Comparison of ENCODE assay signal across 9 cellular contexts in genomic region chr11:133955945-133956421, GRCh38. TPM values are rescaled to one million over a fixed set of nuclear protein-coding genes. Genes with fewer than 3 reads are reported as not detected.
A peak's percentile ranks its signal among the peaks of the same experiment; 100 is the strongest.
DNase-seq lines count a peak whose midpoint lies in the region; ATAC-seq and TF ChIP-seq lines count a peak whose summit lies in the region.
"Had no signal": no experiment of that assay in that cellular context is flagged by ENCODE, and none has a peak within 500 bp of the region (broad histone marks: within the 10 kb centered on the region; RNA-seq: fewer than 3 reads in every experiment).

No MANE protein-coding gene starts in this region.

- peaks cover 45% of the 10 kb centered on the region for H3K27me3 ChIP-seq in iPS-18a (ENCODE audit: control insufficient read depth, insufficient read depth, low read length)
- no peaks in the 10 kb centered on the region for H3K27me3 ChIP-seq in thyroid gland

- peaks cover 43% of the 10 kb centered on the region for H3K27me3 Mint-ChIP-seq in activated CD8-positive, alpha-beta memory T cell treated with anti-CD3 and anti-CD28 coated beads, Interleukin-2, amount 10 ng/mL, durations not matched to agents 7 days and 5 days

- H3K4me3 Mint-ChIP-seq in activated CD8-positive, alpha-beta memory T cell treated with anti-CD3 and anti-CD28 coated beads, Interleukin-2, amount 10 ng/mL, durations not matched to agents 7 days and 5 days, result no peak overlapping the region

- WGBS in thyroid gland, 2 donors, result 0% methylated on average over 8 of the region's 58 CpGs; no CpG with 5 or more reads in 1 of the 2 donors

- H3K4me3 ChIP-seq in iPS-18a (ENCODE audit: low read length), result peak overlapping the region; percentile 95
- H3K4me3 ChIP-seq in thyroid gland (replicated peaks in 1 of 3), result peak overlapping the region; percentile 5 to 49 (median 14)

- H3K4me1 ChIP-seq in iPS-18a (ENCODE audit: control insufficient read depth, low read depth, low read length) (peaks cover 35% of the 10 kb centered on the region), thyroid gland (peaks cover 16 to 55% of the 10 kb centered on the region in 2 donors)

- no peak overlapping the region for H3K27ac ChIP-seq in iPS-18a (ENCODE audit: low read length)
- H3K27ac ChIP-seq in thyroid gland, result peak overlapping the region in 1 of 3 donors; percentile 26

- TF ChIP-seq CTCF in thyroid gland (IDR thresholded peaks at IDR 0.05), result no peak

- no peaks in the 10 kb centered on the region for H3K36me3 ChIP-seq in iPS-18a (ENCODE audit: control insufficient read depth, low read depth, low read length)
- no peaks in the 10 kb centered on the region for H3K36me3 ChIP-seq in thyroid gland

- H3K9ac ChIP-seq in iPS-18a (ENCODE audit: low read length), result no peak overlapping the region

- intact Hi-C loops in thyroid gland (cut with DNase I), result no loop called here
- intact Hi-C loops in left colon (cut with DNase I, micrococcal nuclease), result no loop called here

- DNase-seq in activated CD8-positive, alpha-beta memory T cell treated with anti-CD3 and anti-CD28 coated beads, Interleukin-2, amount 50 U/mL, for 48 hours, result peak; percentile 63
- DNase-seq in activated CD8-positive, alpha-beta memory T cell treated with anti-CD3 and anti-CD28 coated beads, Interleukin-2, amount 10 ng/mL, durations not matched to agents 7 days and 5 days, result no peak
- peak; percentile 20 for DNase-seq in activated naive CD4-positive, alpha-beta T cell treated with anti-CD3 and anti-CD28 coated beads, Interleukin-2, amount 50 U/mL, for 16 hours
- peak in 1 of 2 donors; percentile 17 for DNase-seq in thyroid gland
- DNase-seq in OCI-M2 (lab: John Stamatoyannopoulos, UW; ENCODE audit: unreplicated experiment), result no peak
- DNase-seq in left colon, result no peak
- no peak for DNase-seq in stimulated activated CD8-positive, alpha-beta memory T cell treated with anti-CD3 and anti-CD28 coated beads, Interleukin-4, amount 100 ng/mL, for 48 hours
- DNase-seq: activated B cell treated with CpG ODN at 0.5 μM for 24 hours had no signal

- H3K36me3 Mint-ChIP-seq in activated CD8-positive, alpha-beta memory T cell treated with anti-CD3 and anti-CD28 coated beads, Interleukin-2, amount 10 ng/mL, durations not matched to agents 7 days and 5 days, result peaks cover 2% of the 10 kb centered on the region

- no peaks in the 10 kb centered on the region for H3K9me3 Mint-ChIP-seq in activated CD8-positive, alpha-beta memory T cell treated with anti-CD3 and anti-CD28 coated beads, Interleukin-2, amount 10 ng/mL, durations not matched to agents 7 days and 5 days (ENCODE audit: low read depth)
- H3K9me3 Mint-ChIP-seq: activated B cell treated with CpG ODN at 0.5 μM for 24 hours had no signal

- no peak overlapping the region for H3K27ac Mint-ChIP-seq in activated CD8-positive, alpha-beta memory T cell treated with anti-CD3 and anti-CD28 coated beads, Interleukin-2, amount 10 ng/mL, durations not matched to agents 7 days and 5 days
- H3K27ac Mint-ChIP-seq: activated B cell treated with CpG ODN at 0.5 μM for 24 hours had no signal

- CTCF ChIA-PET in activated CD8-positive, alpha-beta memory T cell treated with anti-CD3 and anti-CD28 coated beads, Interleukin-2, amount 10 ng/mL, durations not matched to agents 7 days and 5 days (lab: Charles Lee), result interaction anchor here (1.0 to 4.6 kb wide), 3 partner anchors 9 to 102 kb away, joined by 3 to 39 read pairs (median 21); no protein-coding TSS in a partner anchor

- H3K9me3 ChIP-seq in iPS-18a (ENCODE audit: control insufficient read depth, low read depth, low read length), result no peaks in the 10 kb centered on the region
- no peaks in the 10 kb centered on the region for H3K9me3 ChIP-seq in thyroid gland

- no peak for TF ChIP-seq POLR2A in thyroid gland (IDR thresholded peaks at IDR 0.05)

- peaks cover 46% of the 10 kb centered on the region for H3K4me1 Mint-ChIP-seq in activated CD8-positive, alpha-beta memory T cell treated with anti-CD3 and anti-CD28 coated beads, Interleukin-2, amount 10 ng/mL, durations not matched to agents 7 days and 5 days

- no peak for ATAC-seq in activated CD8-positive, alpha-beta memory T cell treated with anti-CD3 and anti-CD28 coated beads, Interleukin-2, amount 10 ng/mL, durations not matched to agents 7 days and 5 days
- ATAC-seq in left colon, result no peak

RNA-seq across cellular contexts. Expression of gene IGSF9B, which starts 0.8 kb away (rescaled TPM):
- total RNA-seq in activated CD8-positive, alpha-beta memory T cell treated with anti-CD3 and anti-CD28 coated beads, Interleukin-2, amount 10 ng/mL, durations not matched to agents 7 days and 5 days, result 10 to 100 TPM; 19.6 to 34.5 TPM
- total RNA-seq in thyroid gland (10 to 100 TPM in 3 of 4 donors, 1 to 10 TPM in 1; 9.7 to 36.5 (median 13.8) TPM), left colon (1 to 10 TPM; 2.3 to 4.4 TPM)

Comparison
In these comparisons a context has a peak if more than half of its experiments do, and no peak if none do; other contexts are left out.
1. DNase-seq: peak in activated CD8-positive, alpha-beta memory T cell treated with anti-CD3 and anti-CD28 coated beads, Interleukin-2, amount 50 U/mL, for 48 hours (single experiment) and activated naive CD4-positive, alpha-beta T cell treated with anti-CD3 and anti-CD28 coated beads, Interleukin-2, amount 50 U/mL, for 16 hours (single experiment); none in activated CD8-positive, alpha-beta memory T cell treated with anti-CD3 and anti-CD28 coated beads, Interleukin-2, amount 10 ng/mL, durations not matched to agents 7 days and 5 days (single experiment), OCI-M2 (single experiment), left colon (0 of 2) and stimulated activated CD8-positive, alpha-beta memory T cell treated with anti-CD3 and anti-CD28 coated beads, Interleukin-4, amount 100 ng/mL, for 48 hours (single experiment).